In the genomic region with DNA sequence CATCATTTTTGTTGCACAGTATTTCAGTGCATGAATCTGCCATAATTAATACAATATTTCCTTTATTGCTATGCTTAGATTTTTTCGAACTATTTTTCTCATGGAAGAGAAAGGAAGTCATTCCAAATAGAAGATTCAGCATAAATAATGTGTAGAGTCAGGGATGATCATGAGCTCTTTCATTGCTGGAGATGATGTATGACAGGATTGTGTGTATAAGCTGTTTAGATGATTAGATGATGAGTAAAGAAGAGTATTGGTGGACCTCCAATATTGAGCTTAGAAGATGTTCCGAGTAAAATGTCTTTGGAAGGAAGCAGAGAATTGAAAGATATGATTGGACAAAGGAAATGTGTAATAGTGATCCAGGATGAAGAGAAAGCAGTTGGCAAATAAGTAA, we compare ENCODE assay signal across 21 cellular contexts.
A peak's percentile ranks its signal among the peaks of the same experiment; 100 is the strongest.
DNase-seq lines count a peak whose midpoint lies in the region; ATAC-seq, FAIRE-seq and TF ChIP-seq lines count a peak whose summit lies in the region.
"Had no signal": no experiment of that assay in that cellular context is flagged by ENCODE, and none has a peak within 500 bp of the region (broad histone marks: within the 10 kb centered on the region; RNA-seq: fewer than 3 reads in every experiment).

No MANE protein-coding gene starts in this region.

- POLR2A ChIA-PET in K562 (lab: Yijun Ruan, JAX) = interaction anchor here (0.5 kb wide), 1 partner anchor 579 kb away, joined by 4 read pairs; no protein-coding TSS in a partner anchor

- no peaks in the 10 kb centered on the region for H3K9me3 ChIP-seq in K562 (replicated peaks; ENCODE audit: control insufficient read depth, insufficient read depth, low read depth, low read length)
- H3K9me3 ChIP-seq: A549; BLaER1 treated with 17β-estradiol and CSF1 and Interleukin-3, amounts not matched to agents 10 nM and 100 nM had no signal

- 0 out of 2 replicates have a peak, but pooled peaks cover 5% of the 10 kb centered on the region for H3K36me3 Mint-ChIP-seq in HFFc6 (ENCODE audit: low read depth)
- H3K36me3 Mint-ChIP-seq in activated naive CD8-positive, alpha-beta T cell treated with anti-CD3 and anti-CD28 coated beads, Interleukin-2, amount 50 U/mL, for 24 hours (ENCODE audit: low read depth) = no peaks in the 10 kb centered on the region
- H3K36me3 Mint-ChIP-seq: CD8-positive, alpha-beta T cell; IgD-negative memory B cell had no signal

- no peak for FAIRE-seq in K562 (lab: Jason Lieb, UNC)
- FAIRE-seq: A549, H1, HTR-8/SVneo had no signal

- WGBS in K562 (ENCODE audit: insufficient coverage, low coverage, missing lambda C conversion rate) = 18% methylated on average over 2 of the region's 2 CpGs

- H3K9ac ChIP-seq in K562 (ENCODE audit: insufficient read depth in 1 of 2, low read depth in 2 of 2, low read length in 2 of 2) = no peak overlapping the region
- H3K9ac ChIP-seq: BLaER1 treated with 17β-estradiol and CSF1 and Interleukin-3, amounts not matched to agents 10 nM and 100 nM had no signal

- ATAC-seq in K562 = no peak
- no peak for ATAC-seq in HG02938 (IDR thresholded peaks at IDR 0.05; ENCODE audit: unreplicated experiment)
- no peak for ATAC-seq in GM19328 (IDR thresholded peaks at IDR 0.05; ENCODE audit: unreplicated experiment)
- ATAC-seq in activated naive CD8-positive, alpha-beta T cell treated with anti-CD3 and anti-CD28 coated beads, Interleukin-2, amount 50 U/mL, for 24 hours = no peak
- ATAC-seq: A549; CD8-positive, alpha-beta T cell had no signal

- H3K36me3 ChIP-seq in K562 (ENCODE audit: control insufficient read depth, insufficient read depth, low read length) = no peaks in the 10 kb centered on the region
- H3K36me3 ChIP-seq: BLaER1 treated with 17β-estradiol and CSF1 and Interleukin-3, amounts not matched to agents 10 nM and 100 nM had no signal

- peaks cover 4% of the 10 kb centered on the region; the same call in 1 of the 3 replicates for H3K79me2 ChIP-seq in K562 (ENCODE audit: control insufficient read depth, insufficient read depth, low read length)

- in situ Hi-C loops in K562 (cut with MboI) = no loop called here

- CTCF ChIA-PET in K562 (lab: Yijun Ruan, JAX; ENCODE audit: low intra/inter-chr PET ratio) = no interaction called here

- H3K9me1 ChIP-seq in K562 (ENCODE audit: control insufficient read depth, insufficient read depth, low read length) = no peaks in the 10 kb centered on the region

- no peak for TF ChIP-seq RAD21 in K562 (CRISPR knock-in tag; conservative IDR thresholded peaks at IDR 0.05 in 1 of 2, IDR thresholded peaks at IDR 0.05 in 1 of 2)

- no peak overlapping the region for H3K4me2 ChIP-seq in K562 (ENCODE audit: insufficient read depth, low read length)
- H3K4me2 ChIP-seq: A549; BLaER1 treated with 17β-estradiol and CSF1 and Interleukin-3, amounts not matched to agents 10 nM and 100 nM had no signal

- H3K4me3 Mint-ChIP-seq in HFFc6 = peak overlapping the region; percentile 56
- H3K4me3 Mint-ChIP-seq in activated naive CD8-positive, alpha-beta T cell treated with anti-CD3 and anti-CD28 coated beads, Interleukin-2, amount 50 U/mL, for 24 hours = no peak overlapping the region
- H3K4me3 Mint-ChIP-seq: B cell; CD8-positive, alpha-beta T cell; H9; IgD-negative memory B cell had no signal

- BruUV-seq in K562 (replicated peaks; lab: Mats Ljungman, UMichigan) = no TSS peak

- no peaks in the 10 kb centered on the region for H4K20me1 ChIP-seq in K562 (replicated peaks; ENCODE audit: control insufficient read depth, insufficient read depth, low read length)
- H4K20me1 ChIP-seq: BLaER1 treated with 17β-estradiol and CSF1 and Interleukin-3, amounts not matched to agents 10 nM and 100 nM had no signal

- no peak overlapping the region for H3K27ac ChIP-seq in K562 (ENCODE audit: extremely low read depth, low read depth, low read length)
- H3K27ac ChIP-seq: A549; BLaER1 treated with 17β-estradiol and CSF1 and Interleukin-3, amounts not matched to agents 10 nM and 100 nM; HL-60 had no signal

- peak overlapping the region; percentile 17; the same call in 1 of the 2 replicates for H3K27ac Mint-ChIP-seq in HFFc6
- H3K27ac Mint-ChIP-seq in activated naive CD8-positive, alpha-beta T cell treated with anti-CD3 and anti-CD28 coated beads, Interleukin-2, amount 50 U/mL, for 24 hours = no peak overlapping the region
- H3K27ac Mint-ChIP-seq: B cell; CD8-positive, alpha-beta T cell; H9; IgD-negative memory B cell had no signal

- TF ChIP-seq CTCF in HFFc6 (IDR thresholded peaks at IDR 0.05) (no peak), K562 (IDR thresholded peaks at IDR 0.05 in 2 of 3, conservative IDR thresholded peaks at IDR 0.05 in 1 of 3; ENCODE audit: insufficient read depth in 2 of 3, low read depth in 1 of 3, low read length in 3 of 3) (no peak)

- intact Hi-C loops in K562 (cut with micrococcal nuclease) = loop anchor here (10.0 kb wide), 2 partner anchors 75 to 115 kb away; no protein-coding TSS in a partner anchor

- peak; percentile 15 for DNase-seq in ELR (ENCODE audit: low read depth)
- DNase-seq in HFFc6 = no peak
- no peak for DNase-seq in K562 (ENCODE audit: extremely low read depth in 1 of 4, low spot score in 3 of 4)
- DNase-seq in 8988T = no peak
- no peak for DNase-seq in activated naive CD8-positive, alpha-beta T cell treated with anti-CD3 and anti-CD28 coated beads, Interleukin-2, amount 50 U/mL, for 24 hours
- DNase-seq: Calu3; CD8-positive, alpha-beta T cell; DND-41; GDM1; H9; Kasumi-1; KG1 had no signal

- no peak for TF ChIP-seq POLR2A in K562 (conservative IDR thresholded peaks at IDR 0.05)

- H3K4me3 ChIP-seq in K562 = no peak overlapping the region
- H3K4me3 ChIP-seq: A549; BLaER1 treated with 17β-estradiol and CSF1 and Interleukin-3, amounts not matched to agents 10 nM and 100 nM had no signal

- H3K27me3 ChIP-seq in K562 (ENCODE audit: control insufficient read depth in 2 of 2, insufficient read depth in 2 of 2, low read length in 2 of 2) = no peaks in the 10 kb centered on the region
- H3K27me3 ChIP-seq: BLaER1 treated with 17β-estradiol and CSF1 and Interleukin-3, amounts not matched to agents 10 nM and 100 nM had no signal

- 0 out of 2 replicates have a peak overlapping the region, but pooled peaks have one; percentile 51 for H2AFZ ChIP-seq in K562 (ENCODE audit: low read depth, low read length)

- H3K9me3 Mint-ChIP-seq in HFFc6 = no peaks in the 10 kb centered on the region
- no peaks in the 10 kb centered on the region for H3K9me3 Mint-ChIP-seq in activated naive CD8-positive, alpha-beta T cell treated with anti-CD3 and anti-CD28 coated beads, Interleukin-2, amount 50 U/mL, for 24 hours
- H3K9me3 Mint-ChIP-seq: CD8-positive, alpha-beta T cell; H9 had no signal

- no peaks in the 10 kb centered on the region; the same call in 1 of the 2 replicates for H3K27me3 Mint-ChIP-seq in HFFc6 (ENCODE audit: insufficient read depth)
- H3K27me3 Mint-ChIP-seq in activated naive CD8-positive, alpha-beta T cell treated with anti-CD3 and anti-CD28 coated beads, Interleukin-2, amount 50 U/mL, for 24 hours = no peaks in the 10 kb centered on the region
- H3K27me3 Mint-ChIP-seq: B cell, IgD-negative memory B cell had no signal

- TF ChIP-seq EP300 in K562 (IDR thresholded peaks at IDR 0.05; ENCODE audit: low read length) = no peak

- peaks cover 0 to 5% of the 10 kb centered on the region in 2 experiments; a peak in 2 of 5 replicates for H3K4me1 ChIP-seq in K562 (replicated peaks in 1 of 2; ENCODE audit: control insufficient read depth in 2 of 2, insufficient read depth in 2 of 2, low read length in 2 of 2)
- H3K4me1 ChIP-seq: BLaER1 treated with 17β-estradiol and CSF1 and Interleukin-3, amounts not matched to agents 10 nM and 100 nM had no signal

- peaks cover 44% of the 10 kb centered on the region for H3K4me1 Mint-ChIP-seq in HFFc6 (ENCODE audit: low read depth)
- no peaks in the 10 kb centered on the region for H3K4me1 Mint-ChIP-seq in activated naive CD8-positive, alpha-beta T cell treated with anti-CD3 and anti-CD28 coated beads, Interleukin-2, amount 50 U/mL, for 24 hours
- H3K4me1 Mint-ChIP-seq: B cell, IgD-negative memory B cell had no signal

TF ChIP-seq in K562, 482 proteins besides CTCF, POLR2A, EP300 and RAD21 (continues in another document):
- TF ChIP-seq HNRNPLL (IDR thresholded peaks at IDR 0.05; ENCODE audit: low read depth, low read length, poor library complexity, severe bottlenecking) (no peak), TAL1 (IDR thresholded peaks at IDR 0.05) (no peak), TEAD1 (CRISPR knock-in tag; IDR thresholded peaks at IDR 0.05) (no peak), ZSCAN29 (IDR thresholded peaks at IDR 0.05) (no peak), KDM4B (IDR thresholded peaks at IDR 0.05; ENCODE audit: borderline replicate concordance in 2 of 2, low read depth in 1 of 2) (no peak), ZKSCAN3 (CRISPR knock-in tag; IDR thresholded peaks at IDR 0.05) (no peak), TCFL5 (CRISPR knock-in tag; conservative IDR thresholded peaks at IDR 0.05) (no peak), EGR1 (conservative IDR thresholded peaks at IDR 0.05) (no peak), NR2F6 (CRISPR knock-in tag; IDR thresholded peaks at IDR 0.05) (no peak), KDM5B (IDR thresholded peaks at IDR 0.05; ENCODE audit: insufficient replicate concordance, low read depth, low read length) (no peak), NFXL1 (CRISPR knock-in tag; IDR thresholded peaks at IDR 0.05) (no peak)
- TF ChIP-seq, protein P1, sequence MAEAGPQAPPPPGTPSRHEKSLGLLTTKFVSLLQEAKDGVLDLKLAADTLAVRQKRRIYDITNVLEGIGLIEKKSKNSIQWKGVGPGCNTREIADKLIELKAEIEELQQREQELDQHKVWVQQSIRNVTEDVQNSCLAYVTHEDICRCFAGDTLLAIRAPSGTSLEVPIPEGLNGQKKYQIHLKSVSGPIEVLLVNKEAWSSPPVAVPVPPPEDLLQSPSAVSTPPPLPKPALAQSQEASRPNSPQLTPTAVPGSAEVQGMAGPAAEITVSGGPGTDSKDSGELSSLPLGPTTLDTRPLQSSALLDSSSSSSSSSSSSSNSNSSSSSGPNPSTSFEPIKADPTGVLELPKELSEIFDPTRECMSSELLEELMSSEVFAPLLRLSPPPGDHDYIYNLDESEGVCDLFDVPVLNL (CRISPR knock-in tag; IDR thresholded peaks at IDR 0.05; ENCODE audit: low read depth) = no peak
- TF ChIP-seq, protein P2, sequence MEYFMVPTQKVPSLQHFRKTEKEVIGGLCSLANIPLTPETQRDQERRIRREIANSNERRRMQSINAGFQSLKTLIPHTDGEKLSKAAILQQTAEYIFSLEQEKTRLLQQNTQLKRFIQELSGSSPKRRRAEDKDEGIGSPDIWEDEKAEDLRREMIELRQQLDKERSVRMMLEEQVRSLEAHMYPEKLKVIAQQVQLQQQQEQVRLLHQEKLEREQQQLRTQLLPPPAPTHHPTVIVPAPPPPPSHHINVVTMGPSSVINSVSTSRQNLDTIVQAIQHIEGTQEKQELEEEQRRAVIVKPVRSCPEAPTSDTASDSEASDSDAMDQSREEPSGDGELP (CRISPR knock-in tag; IDR thresholded peaks at IDR 0.05; ENCODE audit: borderline replicate concordance) = no peak
